ENCODE assay signal across 8 cellular contexts in the genomic region with DNA sequence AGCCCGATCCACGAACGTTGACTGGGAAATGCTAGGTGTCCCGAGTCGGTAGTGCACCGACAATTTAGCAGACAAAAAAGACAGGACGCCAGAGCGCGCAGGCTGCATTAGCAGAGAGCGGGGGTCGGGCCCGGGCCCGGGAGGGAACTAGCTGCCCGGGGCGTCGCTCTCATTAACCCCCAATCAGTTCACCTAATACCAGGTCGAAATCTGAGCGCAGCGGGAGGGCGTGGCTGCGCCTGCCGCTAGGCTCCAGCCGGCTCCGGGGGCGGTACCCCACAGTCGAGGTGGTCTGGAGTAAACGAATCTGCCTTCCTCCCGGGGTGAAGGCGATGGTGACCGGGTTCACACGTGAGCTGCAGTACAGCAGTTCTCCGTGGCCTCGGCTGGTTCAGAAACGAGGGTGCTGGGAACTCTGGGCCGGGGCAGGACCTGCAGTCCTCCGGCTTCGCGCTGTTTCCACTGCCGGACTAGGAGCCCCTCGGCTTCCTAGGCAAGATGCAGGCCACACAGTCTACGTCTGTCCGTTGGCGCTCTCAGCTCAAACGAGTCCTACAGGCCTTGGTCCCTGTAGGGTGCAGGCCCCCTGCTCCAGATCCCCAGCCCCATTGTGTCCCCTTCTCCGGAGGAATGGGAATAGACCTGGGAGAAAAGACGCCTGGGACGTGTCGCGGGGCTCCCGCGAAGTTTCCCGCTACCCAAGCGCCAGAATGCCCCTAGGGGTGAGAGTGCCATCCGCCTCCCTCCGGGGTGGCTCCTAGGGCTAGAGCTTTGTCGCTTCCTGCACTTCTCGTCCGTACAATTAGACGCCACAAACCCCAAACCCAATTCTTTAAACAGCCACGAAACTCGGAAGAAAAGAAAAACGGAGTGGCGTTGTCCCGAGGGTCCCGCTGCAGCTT. TPM values are rescaled to one million over a fixed set of nuclear protein-coding genes. Genes with fewer than 3 reads are reported as not detected.
DNase-seq lines count a peak whose midpoint lies in the region; ATAC-seq and TF ChIP-seq lines count a peak whose summit lies in the region.

No MANE protein-coding gene starts in this region.

- no peaks in the 10 kb centered on the region for H3K79me2 ChIP-seq in SK-N-SH (ENCODE audit: insufficient read depth)

- CTCF ChIA-PET in SK-N-SH (lab: Yijun Ruan, JAX), result interaction anchor here (0.6 to 1.4 kb wide), 3 partner anchors 11 to 193 kb away, joined by 3 to 6 read pairs (median 3); no protein-coding TSS in a partner anchor

- peaks cover 7% of the 10 kb centered on the region for H3F3A ChIP-seq in SK-N-SH (replicated peaks; ENCODE audit: insufficient read depth)

- ATAC-seq in GM19397 (IDR thresholded peaks at IDR 0.05; ENCODE audit: unreplicated experiment), result peak; percentile 21
- peak; percentile 22 for ATAC-seq in HG03521 (IDR thresholded peaks at IDR 0.05; ENCODE audit: unreplicated experiment)
- ATAC-seq in activated naive CD4-positive, alpha-beta T cell treated with anti-CD3 and anti-CD28 coated beads, Interleukin-2, amount 50 U/mL, for 72 hours, result peak; percentile 1 to 25

- peaks cover 95% of the 10 kb centered on the region for H3K27me3 ChIP-seq in SK-N-SH (ENCODE audit: insufficient read depth)
- H3K27me3 ChIP-seq in iPS-20b (ENCODE audit: insufficient read depth, low read length), result peaks cover 100% of the 10 kb centered on the region

- peaks cover 50% of the 10 kb centered on the region in 2 donors for H3K36me3 Mint-ChIP-seq in activated naive CD4-positive, alpha-beta T cell treated with anti-CD3 and anti-CD28 coated beads, Interleukin-2, amount 50 U/mL, for 72 hours

- TF ChIP-seq RAD21 in SK-N-SH (IDR thresholded peaks at IDR 0.05; ENCODE audit: low read length), result no peak

- TF ChIP-seq CTCF in SK-N-SH (IDR thresholded peaks at IDR 0.05), result no peak

- 0 out of 2 replicates have a peak overlapping the region, but pooled peaks have one; percentile 35 for H2AFZ ChIP-seq in SK-N-SH (ENCODE audit: low read depth)

- H3K27ac ChIP-seq in SK-N-SH (ENCODE audit: low read depth in 2 of 2, low read length in 1 of 2) (no peak overlapping the region), iPS-20b (ENCODE audit: low read length) (no peak overlapping the region)

- H3K9ac ChIP-seq in SK-N-SH, result no peak overlapping the region
- H3K9ac ChIP-seq in iPS-20b (ENCODE audit: low read depth, low read length), result no peak overlapping the region

- peaks cover 6% of the 10 kb centered on the region; the same call in 1 of the 2 replicates for H4K20me1 ChIP-seq in SK-N-SH (ENCODE audit: insufficient read depth)

- H3K4me2 ChIP-seq in SK-N-SH, result peak overlapping the region; percentile 69; the same call in 1 of the 2 replicates

- TF ChIP-seq EP300 in SK-N-SH (IDR thresholded peaks at IDR 0.05; ENCODE audit: borderline replicate concordance in 1 of 2, low read depth in 1 of 2, low read length in 1 of 2), result no peak

- no peaks in the 10 kb centered on the region for H3K9me2 ChIP-seq in SK-N-SH

- H3K4me1 ChIP-seq in SK-N-SH (ENCODE audit: control insufficient read depth in 1 of 2, insufficient read depth in 2 of 2, low read depth in 1 of 2, low read length in 1 of 2), result peaks cover 0 to 14% of the 10 kb centered on the region in 2 experiments; a peak in 1 of 4 replicates
- peaks cover 11% of the 10 kb centered on the region; the same call in 1 of the 2 replicates for H3K4me1 ChIP-seq in iPS-20b (ENCODE audit: insufficient read depth, low read length)

- DNase-seq in COR-L47 (lab: John Stamatoyannopoulos, UW) (peak; percentile 12), SK-N-SH (peak; percentile 51), NCI-H187 (lab: John Stamatoyannopoulos, UW) (no peak)
- DNase-seq in activated naive CD4-positive, alpha-beta T cell treated with anti-CD3 and anti-CD28 coated beads, Interleukin-2, amount 50 U/mL, for 72 hours (ENCODE audit: low spot score in 2 of 2), result peak; percentile 70 to 72
- peak; percentile 71 for DNase-seq in stimulated activated CD4-positive, alpha-beta T cell treated with anti-CD3 and anti-CD28 coated beads, Interleukin-2, amount 100 ng/mL, for 4 hours (ENCODE audit: low read depth)

- peak overlapping the region; percentile 94 to 95 for H3K27ac Mint-ChIP-seq in activated naive CD4-positive, alpha-beta T cell treated with anti-CD3 and anti-CD28 coated beads, Interleukin-2, amount 50 U/mL, for 72 hours

- H3K9me3 Mint-ChIP-seq in activated naive CD4-positive, alpha-beta T cell treated with anti-CD3 and anti-CD28 coated beads, Interleukin-2, amount 50 U/mL, for 72 hours, result no peaks in the 10 kb centered on the region

- H3K4me3 ChIP-seq in SK-N-SH (ENCODE audit: low read depth in 2 of 2, low read length in 1 of 2) (no peak overlapping the region; a peak in 1 of 4 replicates), iPS-20b (ENCODE audit: low read length) (peak overlapping the region; percentile 62)

- POLR2A ChIA-PET in SK-N-SH (lab: Yijun Ruan, JAX), result no interaction called here

- H3K9me3 ChIP-seq in SK-N-SH (no peaks in the 10 kb centered on the region), iPS-20b (ENCODE audit: insufficient read depth, low read depth, low read length) (peaks cover 4% of the 10 kb centered on the region; the same call in 1 of the 2 replicates)

- no peaks in the 10 kb centered on the region for H3K36me3 ChIP-seq in SK-N-SH (replicated peaks in 1 of 2; ENCODE audit: control insufficient read depth in 1 of 2, insufficient read depth in 2 of 2, low read length in 1 of 2)
- H3K36me3 ChIP-seq in iPS-20b (ENCODE audit: insufficient read depth, low read depth, low read length), result no peaks in the 10 kb centered on the region

- WGBS in SK-N-SH (ENCODE audit: low lambda C conversion rate), result 8% methylated on average over 44 of the region's 65 CpGs

TF ChIP-seq in SK-N-SH, 30 proteins besides CTCF, POLR2A, EP300 and RAD21:
- no peak for TF ChIP-seq NFIC (IDR thresholded peaks at IDR 0.05; ENCODE audit: borderline replicate concordance)
- no peak for TF ChIP-seq MAX (IDR thresholded peaks at IDR 0.05; ENCODE audit: low read depth)
- no peak for TF ChIP-seq MXI1 (IDR thresholded peaks at IDR 0.05; ENCODE audit: low read depth, low read length)
- TF ChIP-seq, protein P1, sequence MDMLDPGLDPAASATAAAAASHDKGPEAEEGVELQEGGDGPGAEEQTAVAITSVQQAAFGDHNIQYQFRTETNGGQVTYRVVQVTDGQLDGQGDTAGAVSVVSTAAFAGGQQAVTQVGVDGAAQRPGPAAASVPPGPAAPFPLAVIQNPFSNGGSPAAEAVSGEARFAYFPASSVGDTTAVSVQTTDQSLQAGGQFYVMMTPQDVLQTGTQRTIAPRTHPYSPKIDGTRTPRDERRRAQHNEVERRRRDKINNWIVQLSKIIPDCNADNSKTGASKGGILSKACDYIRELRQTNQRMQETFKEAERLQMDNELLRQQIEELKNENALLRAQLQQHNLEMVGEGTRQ (IDR thresholded peaks at IDR 0.05; ENCODE audit: borderline replicate concordance, low read depth, low read length), result no peak
- no peak for TF ChIP-seq FOXM1 (IDR thresholded peaks at IDR 0.05; ENCODE audit: low read depth)

RNA-seq across cellular contexts. Expression of gene GFI1, which starts 2.0 kb away (rescaled TPM):
- polyA plus RNA-seq in SK-N-SH (2012; rRNA removed), result 0.18 and 0.19 TPM in 2 replicates
- 0.08 and 0.12 TPM in 2 replicates for polyA plus RNA-seq in SK-N-SH (2012; cell fraction: cytosol; rRNA removed)
- 0.62 and 0.69 TPM in 2 replicates for polyA plus RNA-seq in SK-N-SH (2012; cell fraction: nucleus; rRNA removed)
- total RNA-seq in activated naive CD4-positive, alpha-beta T cell treated with anti-CD3 and anti-CD28 coated beads, Interleukin-2, amount 50 U/mL, for 72 hours, result 100 to 1,000 TPM in 1 of 2 donors, 10 to 100 TPM in 1; 42.3 to 125 TPM

Comparison
In these comparisons a context has a peak if more than half of its experiments do, and no peak if none do; other contexts are left out.
1. DNase-seq: peak in COR-L47 (single experiment), SK-N-SH (single experiment), activated naive CD4-positive, alpha-beta T cell treated with anti-CD3 and anti-CD28 coated beads, Interleukin-2, amount 50 U/mL, for 72 hours (2 of 2) and stimulated activated CD4-positive, alpha-beta T cell treated with anti-CD3 and anti-CD28 coated beads, Interleukin-2, amount 100 ng/mL, for 4 hours (single experiment); none in NCI-H187 (0 of 2).
2. Peak in every context shown above with its lines, with median percentiles within 50 percentile points of each other: ATAC-seq.